In the genomic region with DNA sequence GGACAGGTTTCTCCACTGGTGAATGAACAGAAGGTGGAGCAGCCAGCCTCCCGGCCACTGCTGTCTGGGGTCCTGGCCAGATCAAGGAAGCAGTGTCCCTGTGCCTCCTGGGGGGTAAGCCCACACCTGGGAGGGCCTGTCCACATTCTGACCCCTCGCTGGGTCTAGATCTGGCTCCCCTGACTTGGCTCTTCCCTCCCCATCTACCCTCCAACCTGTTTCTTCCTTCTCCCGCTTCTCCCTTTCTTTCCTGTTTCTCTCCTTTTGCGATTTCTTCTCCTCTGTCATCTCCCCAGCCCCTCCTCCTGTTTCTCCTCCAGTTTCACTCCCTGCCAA, we compare ENCODE assay signal across 10 cellular contexts. TPM values are rescaled to one million over a fixed set of nuclear protein-coding genes. Genes with fewer than 3 reads are reported as not detected.
A peak's percentile ranks its signal among the peaks of the same experiment; 100 is the strongest.
DNase-seq lines count a peak whose midpoint lies in the region; ATAC-seq lines count a peak whose summit lies in the region.
"Had no signal": no experiment of that assay in that cellular context is flagged by ENCODE, and none has a peak within 500 bp of the region (broad histone marks: within the 10 kb centered on the region; RNA-seq: fewer than 3 reads in every experiment).

No MANE protein-coding gene starts in this region.

- DNase-seq in activated CD8-positive, alpha-beta memory T cell treated with anti-CD3 and anti-CD28 coated beads, Interleukin-2, amount 10 ng/mL, durations not matched to agents 7 days and 5 days: no peak
- DNase-seq in activated CD8-positive, alpha-beta memory T cell treated with anti-CD3 and anti-CD28 coated beads for 24 hours: no peak
- no peak for DNase-seq in effector memory CD4-positive, alpha-beta T cell
- DNase-seq in immature natural killer cell: no peak
- DNase-seq in aorta: no peak
- DNase-seq: midbrain, T1000 had no signal

- no peak for ATAC-seq in activated CD8-positive, alpha-beta memory T cell treated with anti-CD3 and anti-CD28 coated beads, Interleukin-2, amount 10 ng/mL, durations not matched to agents 7 days and 5 days
- no peak for ATAC-seq in stimulated activated memory B cell treated with anti-CD40 and anti-IgM and Interleukin-4, amounts not matched to agents 10 μg/mL and 1 μg/mL and 100 μg/mL, for 72 hours
- no peak for ATAC-seq in aorta (ENCODE audit: low FRiP score)

- H3K9me3 ChIP-seq in effector memory CD4-positive, alpha-beta T cell (ENCODE audit: control insufficient read depth, low read length): no peaks in the 10 kb centered on the region
- no peaks in the 10 kb centered on the region for H3K9me3 ChIP-seq in aorta (ENCODE audit: control insufficient read depth, low read length)

- H3K4me3 ChIP-seq in effector memory CD4-positive, alpha-beta T cell (ENCODE audit: insufficient read depth, low read depth, low read length, poor library complexity, severe bottlenecking): peak overlapping the region; percentile 47
- H3K4me3 ChIP-seq in aorta (ENCODE audit: low read length in 2 of 2): no peak overlapping the region

- WGBS in aorta, 2 donors: 83 to 87% methylated on average over 3 to 4 of the region's 4 CpGs

- H3K27ac Mint-ChIP-seq in activated CD8-positive, alpha-beta memory T cell treated with anti-CD3 and anti-CD28 coated beads, Interleukin-2, amount 10 ng/mL, durations not matched to agents 7 days and 5 days: peak overlapping the region; percentile 81
- H3K27ac Mint-ChIP-seq in stimulated activated memory B cell treated with anti-CD40 and anti-IgM and Interleukin-4, amounts not matched to agents 10 μg/mL and 1 μg/mL and 100 μg/mL, for 72 hours: peak overlapping the region; percentile 6
- no peak overlapping the region for H3K27ac Mint-ChIP-seq in immature natural killer cell

- CTCF ChIA-PET in activated CD8-positive, alpha-beta memory T cell treated with anti-CD3 and anti-CD28 coated beads, Interleukin-2, amount 10 ng/mL, durations not matched to agents 7 days and 5 days (lab: Charles Lee): interaction anchor here (0.6 to 1.5 kb wide), 4 partner anchors 11 to 237 kb away, joined by 3 to 5 read pairs (median 3); no protein-coding TSS in a partner anchor

- no peak overlapping the region for H3K4me3 Mint-ChIP-seq in activated CD8-positive, alpha-beta memory T cell treated with anti-CD3 and anti-CD28 coated beads, Interleukin-2, amount 10 ng/mL, durations not matched to agents 7 days and 5 days
- H3K4me3 Mint-ChIP-seq in stimulated activated memory B cell treated with anti-CD40 and anti-IgM and Interleukin-4, amounts not matched to agents 10 μg/mL and 1 μg/mL and 100 μg/mL, for 72 hours: no peak overlapping the region
- H3K4me3 Mint-ChIP-seq in immature natural killer cell: no peak overlapping the region

- no peaks in the 10 kb centered on the region for H3K36me3 ChIP-seq in effector memory CD4-positive, alpha-beta T cell (ENCODE audit: control insufficient read depth, insufficient read depth, low read length)
- no peaks in the 10 kb centered on the region for H3K36me3 ChIP-seq in aorta (ENCODE audit: control insufficient read depth in 1 of 2, insufficient read depth in 2 of 2, low read length in 1 of 2)

- H3K27ac ChIP-seq in effector memory CD4-positive, alpha-beta T cell (ENCODE audit: insufficient read depth, low read length, poor library complexity, severe bottlenecking): peak overlapping the region; percentile 66
- H3K27ac ChIP-seq in aorta (ENCODE audit: low read depth in 1 of 2, low read length in 2 of 2): no peak overlapping the region

- H3K36me3 Mint-ChIP-seq in activated CD8-positive, alpha-beta memory T cell treated with anti-CD3 and anti-CD28 coated beads, Interleukin-2, amount 10 ng/mL, durations not matched to agents 7 days and 5 days: no peaks in the 10 kb centered on the region
- H3K36me3 Mint-ChIP-seq in stimulated activated memory B cell treated with anti-CD40 and anti-IgM and Interleukin-4, amounts not matched to agents 10 μg/mL and 1 μg/mL and 100 μg/mL, for 72 hours: no peaks in the 10 kb centered on the region
- H3K36me3 Mint-ChIP-seq in immature natural killer cell: no peaks in the 10 kb centered on the region

- no peaks in the 10 kb centered on the region for H3K27me3 Mint-ChIP-seq in activated CD8-positive, alpha-beta memory T cell treated with anti-CD3 and anti-CD28 coated beads, Interleukin-2, amount 10 ng/mL, durations not matched to agents 7 days and 5 days
- peaks cover 34% of the 10 kb centered on the region for H3K27me3 Mint-ChIP-seq in stimulated activated memory B cell treated with anti-CD40 and anti-IgM and Interleukin-4, amounts not matched to agents 10 μg/mL and 1 μg/mL and 100 μg/mL, for 72 hours
- H3K27me3 Mint-ChIP-seq in immature natural killer cell (ENCODE audit: low read depth in 3 of 3): peaks cover 0 to 12% (median 5%) of the 10 kb centered on the region in 3 donors

- no peaks in the 10 kb centered on the region for H3K9me3 Mint-ChIP-seq in activated CD8-positive, alpha-beta memory T cell treated with anti-CD3 and anti-CD28 coated beads, Interleukin-2, amount 10 ng/mL, durations not matched to agents 7 days and 5 days (ENCODE audit: low read depth)
- no peaks in the 10 kb centered on the region for H3K9me3 Mint-ChIP-seq in stimulated activated memory B cell treated with anti-CD40 and anti-IgM and Interleukin-4, amounts not matched to agents 10 μg/mL and 1 μg/mL and 100 μg/mL, for 72 hours
- H3K9me3 Mint-ChIP-seq in immature natural killer cell: peaks cover 0 to 2% (median 0%) of the 10 kb centered on the region in 6 donors

- H3K27me3 ChIP-seq in effector memory CD4-positive, alpha-beta T cell (replicated peaks; ENCODE audit: control insufficient read depth, insufficient read depth, low read length, poor library complexity, severe bottlenecking): no peaks in the 10 kb centered on the region
- no peaks in the 10 kb centered on the region for H3K27me3 ChIP-seq in aorta (ENCODE audit: control insufficient read depth in 1 of 2, insufficient read depth in 2 of 2, low read length in 1 of 2)

- peaks cover 72% of the 10 kb centered on the region for H3K4me1 Mint-ChIP-seq in activated CD8-positive, alpha-beta memory T cell treated with anti-CD3 and anti-CD28 coated beads, Interleukin-2, amount 10 ng/mL, durations not matched to agents 7 days and 5 days
- peaks cover 18% of the 10 kb centered on the region for H3K4me1 Mint-ChIP-seq in stimulated activated memory B cell treated with anti-CD40 and anti-IgM and Interleukin-4, amounts not matched to agents 10 μg/mL and 1 μg/mL and 100 μg/mL, for 72 hours
- H3K4me1 Mint-ChIP-seq in immature natural killer cell: peaks cover 40 to 42% of the 10 kb centered on the region in 2 donors

- H3K4me1 ChIP-seq in effector memory CD4-positive, alpha-beta T cell (ENCODE audit: control insufficient read depth, insufficient read depth, low read length, poor library complexity, severe bottlenecking): peaks cover 87% of the 10 kb centered on the region
- no peaks in the 10 kb centered on the region for H3K4me1 ChIP-seq in aorta (ENCODE audit: control insufficient read depth in 1 of 2, insufficient read depth in 2 of 2, low read length in 2 of 2)

- intact Hi-C loops in aorta (cut with DNase I): no loop called here

RNA-seq across cellular contexts. Expression of gene RORC, which starts 0.4 kb away (rescaled TPM):
- total RNA-seq in activated CD8-positive, alpha-beta memory T cell treated with anti-CD3 and anti-CD28 coated beads, Interleukin-2, amount 10 ng/mL, durations not matched to agents 7 days and 5 days: 1 to 10 TPM in 1 of 2 experiments, under 1 TPM in 1; 0.30 to 1.3 TPM
- polyA plus RNA-seq in immature natural killer cell (1 to 10 TPM in 2 of 3 donors, under 1 TPM in 1; 0.40 to 1.6 (median 1.4) TPM), aorta (1 to 10 TPM in 1 of 2 donors, under 1 TPM in 1; 0.10 to 1.6 TPM)
- total RNA-seq in aorta: under 1 TPM in 1 of 2 donors, not detected in 1; 0.24 TPM
- total RNA-seq: HT1080 had no signal
- polyA plus RNA-seq: AG04450 had no signal

RNA-seq across cellular contexts. Expression of gene C2CD4D, which starts 8.4 kb away (rescaled TPM):
- total RNA-seq in activated CD8-positive, alpha-beta memory T cell treated with anti-CD3 and anti-CD28 coated beads, Interleukin-2, amount 10 ng/mL, durations not matched to agents 7 days and 5 days: under 1 TPM; 0.33 to 0.96 TPM
- polyA plus RNA-seq in immature natural killer cell (under 1 TPM; 0.22 to 0.52 (median 0.32) TPM), aorta (not detected)
- not detected for total RNA-seq in aorta
- total RNA-seq: HT1080 had no signal
- polyA plus RNA-seq: AG04450 had no signal

RNA-seq across cellular contexts. Expression of gene THEM5, which starts 22.3 kb away (rescaled TPM):
- total RNA-seq in activated CD8-positive, alpha-beta memory T cell treated with anti-CD3 and anti-CD28 coated beads, Interleukin-2, amount 10 ng/mL, durations not matched to agents 7 days and 5 days: not detected
- polyA plus RNA-seq in immature natural killer cell (under 1 TPM in 1 of 3 donors, not detected in 2; 0.56 TPM), aorta (not detected)
- total RNA-seq in aorta: not detected
- total RNA-seq: HT1080 had no signal
- polyA plus RNA-seq: AG04450 had no signal

RNA-seq across cellular contexts. Expression of gene LINGO4, which starts 26.0 kb away (rescaled TPM):
- total RNA-seq in activated CD8-positive, alpha-beta memory T cell treated with anti-CD3 and anti-CD28 coated beads, Interleukin-2, amount 10 ng/mL, durations not matched to agents 7 days and 5 days: under 1 TPM; 0.07 to 0.15 TPM
- polyA plus RNA-seq in immature natural killer cell: 1 to 10 TPM in 1 of 3 donors, not detected in 2; 1.3 TPM
- not detected for total RNA-seq in aorta
- not detected for polyA plus RNA-seq in aorta
- total RNA-seq: HT1080 had no signal
- polyA plus RNA-seq: AG04450 had no signal

RNA-seq across cellular contexts. Expression of gene TDRKH, which starts 40.9 kb away (rescaled TPM):
- total RNA-seq in activated CD8-positive, alpha-beta memory T cell treated with anti-CD3 and anti-CD28 coated beads, Interleukin-2, amount 10 ng/mL, durations not matched to agents 7 days and 5 days: 10 to 100 TPM; 16.4 to 17.1 TPM
- polyA plus RNA-seq in immature natural killer cell (10 to 100 TPM; 12.0 to 16.1 (median 16.0) TPM), aorta (1 to 10 TPM; 1.5 to 2.5 TPM)
- 1 to 10 TPM; 3.7 to 9.1 TPM for total RNA-seq in aorta

Comparison
In these comparisons a context has a peak if more than half of its experiments do, and no peak if none do; other contexts are left out.
1. H3K27ac Mint-ChIP-seq: peak in activated CD8-positive, alpha-beta memory T cell treated with anti-CD3 and anti-CD28 coated beads, Interleukin-2, amount 10 ng/mL, durations not matched to agents 7 days and 5 days (single experiment) and stimulated activated memory B cell treated with anti-CD40 and anti-IgM and Interleukin-4, amounts not matched to agents 10 μg/mL and 1 μg/mL and 100 μg/mL, for 72 hours (single experiment); none in immature natural killer cell (0 of 6).